Comparison of ENCODE assay signal across 9 cellular contexts in genomic region chr3:178083906-178084823, GRCh38.
DNase-seq lines count a peak whose midpoint lies in the region; ATAC-seq and TF ChIP-seq lines count a peak whose summit lies in the region.
"Had no signal": no experiment of that assay in that cellular context is flagged by ENCODE, and none has a peak within 500 bp of the region (broad histone marks: within the 10 kb centered on the region; RNA-seq: fewer than 3 reads in every experiment).

No MANE protein-coding gene starts in this region.

- H3K27ac Mint-ChIP-seq in stimulated activated effector memory CD8-positive, alpha-beta T cell treated with anti-CD3 and anti-CD28 coated beads, Interleukin-12 subunit alpha, Interleukin-12 subunit beta, amount 100 ng/mL, for 72 hours = no peak overlapping the region
- H3K27ac Mint-ChIP-seq: activated B cell treated with CpG ODN at 0.5 μM for 24 hours had no signal

- H3K4me3 Mint-ChIP-seq in stimulated activated effector memory CD8-positive, alpha-beta T cell treated with anti-CD3 and anti-CD28 coated beads, Interleukin-12 subunit alpha, Interleukin-12 subunit beta, amount 100 ng/mL, for 72 hours = no peak overlapping the region
- H3K4me3 Mint-ChIP-seq: activated B cell treated with CpG ODN at 0.5 μM for 24 hours had no signal

- H3K36me3 Mint-ChIP-seq in stimulated activated effector memory CD8-positive, alpha-beta T cell treated with anti-CD3 and anti-CD28 coated beads, Interleukin-12 subunit alpha, Interleukin-12 subunit beta, amount 100 ng/mL, for 72 hours = no peaks in the 10 kb centered on the region

- TF ChIP-seq CTCF in cardiac fibroblast (IDR thresholded peaks at IDR 0.05; ENCODE audit: low read depth, low read length) = peak; percentile 65

- H3K4me1 Mint-ChIP-seq in stimulated activated effector memory CD8-positive, alpha-beta T cell treated with anti-CD3 and anti-CD28 coated beads, Interleukin-12 subunit alpha, Interleukin-12 subunit beta, amount 100 ng/mL, for 72 hours = peaks cover 6% of the 10 kb centered on the region
- H3K4me1 Mint-ChIP-seq: activated B cell treated with CpG ODN at 0.5 μM for 24 hours had no signal

- H3K27me3 ChIP-seq in aorta (ENCODE audit: control insufficient read depth in 1 of 2, insufficient read depth in 2 of 2, low read length in 1 of 2) = no peaks in the 10 kb centered on the region

- DNase-seq in H4 (ENCODE audit: low spot score) (peak; percentile 31), NCI-H345 (lab: John Stamatoyannopoulos, UW) (peak; percentile 69), cardiac fibroblast (ENCODE audit: low read depth in 2 of 2) (peak; percentile 52 to 62), aorta (no peak)
- DNase-seq in stimulated activated effector memory CD8-positive, alpha-beta T cell treated with anti-CD3 and anti-CD28 coated beads, Interleukin-12 subunit alpha, Interleukin-12 subunit beta, amount 100 ng/mL, for 72 hours (ENCODE audit: low spot score in 2 of 2) = no peak
- no peak for DNase-seq in activated CD8-positive, alpha-beta memory T cell treated with anti-CD3 and anti-CD28 coated beads for 24 hours
- DNase-seq: activated B cell treated with CpG ODN at 0.5 μM for 24 hours had no signal

- 14 to 80% methylated on average over 1 to 2 of the region's 6 CpGs for WGBS in mesodermal cell (ENCODE audit: insufficient coverage in 2 of 2), 2 experiments
- 57 to 58% methylated on average over 6 of the region's 6 CpGs for WGBS in aorta, 2 donors

- H3K9me3 Mint-ChIP-seq in stimulated activated effector memory CD8-positive, alpha-beta T cell treated with anti-CD3 and anti-CD28 coated beads, Interleukin-12 subunit alpha, Interleukin-12 subunit beta, amount 100 ng/mL, for 72 hours = no peaks in the 10 kb centered on the region
- H3K9me3 Mint-ChIP-seq: activated B cell treated with CpG ODN at 0.5 μM for 24 hours had no signal

- H3K9me3 ChIP-seq in mesodermal cell (ENCODE audit: control insufficient read depth, low read length) = no peaks in the 10 kb centered on the region
- H3K9me3 ChIP-seq in aorta (ENCODE audit: control insufficient read depth, low read length) = no peaks in the 10 kb centered on the region

- no peak for ATAC-seq in stimulated activated effector memory CD8-positive, alpha-beta T cell treated with anti-CD3 and anti-CD28 coated beads, Interleukin-12 subunit alpha, Interleukin-12 subunit beta, amount 100 ng/mL, for 72 hours
- ATAC-seq in aorta (ENCODE audit: low FRiP score) (no peak), GM18517 (IDR thresholded peaks at IDR 0.05; ENCODE audit: unreplicated experiment) (no peak)

- H3K36me3 ChIP-seq in mesodermal cell (ENCODE audit: control insufficient read depth, insufficient read depth, low read length) (no peaks in the 10 kb centered on the region), aorta (ENCODE audit: control insufficient read depth in 1 of 2, insufficient read depth in 2 of 2, low read length in 1 of 2) (no peaks in the 10 kb centered on the region)

- no peak overlapping the region for H3K4me3 ChIP-seq in cardiac fibroblast (replicated peaks in 1 of 2; ENCODE audit: low read depth in 2 of 2, low read length in 2 of 2)
- H3K4me3 ChIP-seq in mesodermal cell (ENCODE audit: extremely low read depth, insufficient read depth, low read length, poor library complexity, severe bottlenecking) = no peak overlapping the region
- H3K4me3 ChIP-seq in aorta (ENCODE audit: low read length in 2 of 2) = no peak overlapping the region

- H3K4me1 ChIP-seq in mesodermal cell (ENCODE audit: control insufficient read depth, insufficient read depth, low read length, poor library complexity, severe bottlenecking) (peaks cover 30% of the 10 kb centered on the region), aorta (ENCODE audit: control insufficient read depth in 1 of 2, insufficient read depth in 2 of 2, low read length in 2 of 2) (no peaks in the 10 kb centered on the region)

- intact Hi-C loops in aorta (cut with DNase I) = no loop called here

- H3K27ac ChIP-seq in mesodermal cell (ENCODE audit: low read depth, low read length, severe bottlenecking) (peak overlapping the region; percentile 94), aorta (ENCODE audit: low read depth in 1 of 2, low read length in 2 of 2) (no peak overlapping the region)

Comparison
In these comparisons a context has a peak if more than half of its experiments do, and no peak if none do; other contexts are left out.
1. DNase-seq: peak in H4 (single experiment), NCI-H345 (single experiment) and cardiac fibroblast (2 of 2); none in stimulated activated effector memory CD8-positive, alpha-beta T cell treated with anti-CD3 and anti-CD28 coated beads, Interleukin-12 subunit alpha, Interleukin-12 subunit beta, amount 100 ng/mL, for 72 hours (0 of 2), activated CD8-positive, alpha-beta memory T cell treated with anti-CD3 and anti-CD28 coated beads for 24 hours (single experiment) and aorta (0 of 2).